In genomic region chr17:9862191-9862590, GRCh38 we compare ENCODE assay signal across 2 cellular contexts.
TF ChIP-seq lines count a peak whose summit lies in the region.

No MANE protein-coding gene starts in this region.

TF ChIP-seq in A549, 52 proteins besides CTCF, POLR2A, EP300 and RAD21:
- TF ChIP-seq HOXB5 (CRISPR knock-in tag; IDR thresholded peaks at IDR 0.05) (no peak), RARB (CRISPR knock-in tag; IDR thresholded peaks at IDR 0.05) (no peak), FOSB (CRISPR knock-in tag; IDR thresholded peaks at IDR 0.05) (no peak), JUNB (IDR thresholded peaks at IDR 0.05) (no peak), USF2 (IDR thresholded peaks at IDR 0.05) (no peak), CEBPB (IDR thresholded peaks at IDR 0.05) (no peak), MAX (IDR thresholded peaks at IDR 0.05) (no peak), ZNF302 (CRISPR knock-in tag; IDR thresholded peaks at IDR 0.05) (no peak), E2F6 (IDR thresholded peaks at IDR 0.05; ENCODE audit: borderline replicate concordance, low read depth) (no peak), RFX5 (IDR thresholded peaks at IDR 0.05) (no peak), HES2 (IDR thresholded peaks at IDR 0.05) (no peak)
TF ChIP-seq in A549: peak in this region for 0.

TF ChIP-seq in IMR-90, 13 proteins besides CTCF, POLR2A, EP300 and RAD21:
- TF ChIP-seq FOS (IDR thresholded peaks at IDR 0.05; ENCODE audit: low read depth, low read length) (no peak), CEBPB (IDR thresholded peaks at IDR 0.05; ENCODE audit: low read depth, low read length) (no peak), RFX5 (IDR thresholded peaks at IDR 0.05; ENCODE audit: low read depth, low read length) (no peak), NFE2L2 (IDR thresholded peaks at IDR 0.05; ENCODE audit: low read depth, low read length) (no peak), BHLHE40 (IDR thresholded peaks at IDR 0.05; ENCODE audit: low read depth, low read length) (no peak), USF2 (IDR thresholded peaks at IDR 0.05; ENCODE audit: low read depth, low read length) (no peak)
